8 cellular contexts compared by ENCODE assay signal in the genomic region with DNA sequence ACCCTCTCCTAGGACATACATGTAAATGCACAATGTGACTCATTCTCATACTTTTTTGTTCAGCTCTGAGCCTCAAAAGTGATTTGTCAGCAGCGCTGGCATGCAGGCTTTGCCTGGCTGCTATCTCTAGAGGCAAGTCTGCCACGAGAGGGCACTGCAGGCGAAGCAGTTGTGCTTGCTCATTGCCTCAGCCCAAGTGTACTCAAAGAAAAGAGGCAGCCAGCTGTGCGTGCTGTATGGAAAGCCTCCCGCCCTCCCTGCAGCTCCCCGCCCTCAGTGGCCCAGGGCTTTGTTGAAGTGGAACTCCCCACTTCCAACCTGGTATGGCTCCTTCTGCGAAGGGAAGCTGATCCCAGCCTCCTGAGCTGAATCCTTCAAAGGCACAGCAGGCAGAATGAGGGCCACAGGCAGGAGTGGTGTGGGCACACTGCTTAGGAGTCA. TPM values are rescaled to one million over a fixed set of nuclear protein-coding genes. Genes with fewer than 3 reads are reported as not detected.
DNase-seq lines count a peak whose midpoint lies in the region; ATAC-seq, FAIRE-seq and TF ChIP-seq lines count a peak whose summit lies in the region.

No MANE protein-coding gene starts in this region.

- no peak overlapping the region for H2AFZ ChIP-seq in keratinocyte (ENCODE audit: control insufficient read depth, low read length)

- CTCF ChIA-PET in activated B cell treated with CpG ODN at 0.5 μM for 24 hours (lab: Charles Lee): interaction anchor here (0.6 to 3.7 kb wide), 11 partner anchors 11 to 287 kb away, joined by 3 to 26 read pairs (median 4); no protein-coding TSS in a partner anchor

- H3K9ac ChIP-seq in keratinocyte (ENCODE audit: control insufficient read depth, extremely low read depth, insufficient read depth, low read length): no peak overlapping the region

- H3K4me1 Mint-ChIP-seq in activated B cell treated with CpG ODN at 0.5 μM for 24 hours: no peaks in the 10 kb centered on the region

- H3K9me3 ChIP-seq in keratinocyte (ENCODE audit: control insufficient read depth, low read depth, low read length): no peaks in the 10 kb centered on the region

- POLR2A ChIA-PET in activated B cell treated with CpG ODN at 0.5 μM for 24 hours (lab: Charles Lee): interaction anchor here (0.9 to 2.2 kb wide), 2 partner anchors 17 to 70 kb away, joined by 4 to 8 read pairs; partner anchors contain the start of genes CPSF7 and SDHAF2

- no peak overlapping the region for H3K27ac Mint-ChIP-seq in activated B cell treated with CpG ODN at 0.5 μM for 24 hours

- H3K27ac ChIP-seq in keratinocyte (ENCODE audit: control insufficient read depth, insufficient read depth, low read length): peak overlapping the region; percentile 13

- H3K4me2 ChIP-seq in keratinocyte (ENCODE audit: control insufficient read depth, extremely low read depth, insufficient read depth, low read depth, low read length): no peak overlapping the region

- TF ChIP-seq CTCF in activated B cell treated with CpG ODN at 0.5 μM for 24 hours (IDR thresholded peaks at IDR 0.05) (no peak), cardiac fibroblast (IDR thresholded peaks at IDR 0.05; ENCODE audit: low read depth, low read length) (peak; percentile 94), keratinocyte (optimal IDR thresholded peaks at IDR 0.05 in 1 of 3, IDR thresholded peaks at IDR 0.05 in 1 of 3, conservative IDR thresholded peaks at IDR 0.05 in 1 of 3; ENCODE audit: extremely low read depth in 1 of 3, insufficient read depth in 2 of 3, low read length in 3 of 3) (peak; percentile 92 to 98 (median 96))

- H3K9me1 ChIP-seq in keratinocyte (ENCODE audit: control insufficient read depth, extremely low read depth, insufficient read depth, low read length): no peaks in the 10 kb centered on the region

- no peaks in the 10 kb centered on the region for H4K20me1 ChIP-seq in keratinocyte (ENCODE audit: control insufficient read depth, extremely low read depth, insufficient read depth, low read length)

- peak; percentile 86 for FAIRE-seq in keratinocyte (lab: Jason Lieb, UNC)

- peaks cover 91% of the 10 kb centered on the region for H3K36me3 Mint-ChIP-seq in activated B cell treated with CpG ODN at 0.5 μM for 24 hours (ENCODE audit: low read depth)

- intact Hi-C loops in activated B cell treated with CpG ODN at 0.5 μM for 24 hours (cut with micrococcal nuclease): loop anchor here (1.0 kb wide), 2 partner anchors 71 to 192 kb away; no protein-coding TSS in a partner anchor

- H3K27me3 ChIP-seq in keratinocyte (ENCODE audit: control insufficient read depth, extremely low read depth, insufficient read depth, low read length): no peaks in the 10 kb centered on the region

- H3K4me3 Mint-ChIP-seq in activated B cell treated with CpG ODN at 0.5 μM for 24 hours: no peak overlapping the region

- H3K27me3 Mint-ChIP-seq in activated B cell treated with CpG ODN at 0.5 μM for 24 hours: no peaks in the 10 kb centered on the region

- H3K79me2 ChIP-seq in keratinocyte (ENCODE audit: control insufficient read depth, insufficient read depth, low read length): peaks cover 12% of the 10 kb centered on the region

- H3K9me3 Mint-ChIP-seq in activated B cell treated with CpG ODN at 0.5 μM for 24 hours: no peaks in the 10 kb centered on the region

- dilution Hi-C loops in keratinocyte (cut with MboI; ENCODE audit: extremely low pct_ligation_motif_present, low sequenced_read_pairs): no loop called here

- DNase-seq in DMS53 (lab: John Stamatoyannopoulos, UW): peak; percentile 97
- DNase-seq in NCI-H2171 treated with DMSO at 0.1 percent for 48 hours (lab: John Stamatoyannopoulos, UW): peak; percentile 93
- peak; percentile 27 for DNase-seq in activated B cell treated with CpG ODN at 0.5 μM for 24 hours
- DNase-seq in cardiac fibroblast (ENCODE audit: low read depth in 2 of 2): peak; percentile 96 to 98
- peak; percentile 75 for DNase-seq in keratinocyte (ENCODE audit: low read depth, low spot score)
- peak; percentile 79 to 81 (median 81) for DNase-seq in stimulated activated CD4-positive, alpha-beta T cell treated with anti-CD3 and anti-CD28 coated beads, Interleukin-12 subunit alpha, Interleukin-12 subunit beta, amount 100 ng/mL, for 48 hours (ENCODE audit: low read depth in 2 of 3, low spot score in 1 of 3)

- peaks cover 25 to 26% of the 10 kb centered on the region in 2 experiments for H3K36me3 ChIP-seq in keratinocyte (ENCODE audit: control insufficient read depth in 2 of 2, extremely low read depth in 1 of 2, insufficient read depth in 2 of 2, low read length in 2 of 2)

- ATAC-seq in HG02678 (IDR thresholded peaks at IDR 0.05; ENCODE audit: unreplicated experiment): peak; percentile 66
- peak; percentile 82 for ATAC-seq in activated B cell treated with CpG ODN at 0.5 μM for 24 hours (ENCODE audit: low read depth)
- no peak for ATAC-seq in HG03196 (IDR thresholded peaks at IDR 0.05; ENCODE audit: unreplicated experiment)

- H3K4me1 ChIP-seq in keratinocyte (ENCODE audit: control insufficient read depth, extremely low read depth, insufficient read depth, low read length): no peaks in the 10 kb centered on the region

- H3K4me3 ChIP-seq in cardiac fibroblast (replicated peaks in 1 of 2; ENCODE audit: low read depth in 2 of 2, low read length in 2 of 2): no peak overlapping the region
- H3K4me3 ChIP-seq in keratinocyte (ENCODE audit: control insufficient read depth in 2 of 3, extremely low read depth in 1 of 3, insufficient read depth in 2 of 3, low read depth in 1 of 3, low read length in 3 of 3): no peak overlapping the region

RNA-seq across cellular contexts. Expression of gene SDHAF2, which starts 16.3 kb away (rescaled TPM):
- 51.0 and 51.9 TPM in 2 replicates for total RNA-seq in activated B cell treated with CpG ODN at 0.5 μM for 24 hours
- 55.1 to 71.3 TPM (median 56.4 TPM) in 3 replicates for polyA plus RNA-seq in keratinocyte
- 10.8 TPM for polyA plus RNA-seq in keratinocyte (2011; ENCODE audit: low read depth)
- 64.1 and 68.9 TPM in 2 replicates for polyA plus RNA-seq in keratinocyte (2011; cell fraction: cytosol; rRNA removed)
- 58.6 and 59.9 TPM in 2 replicates for polyA plus RNA-seq in keratinocyte (2011; cell fraction: nucleus; rRNA removed)
- polyA plus RNA-seq in keratinocyte (2012; ENCODE audit: low replicate concordance): 33.8 and 36.2 TPM in 2 replicates
- polyA minus RNA-seq in keratinocyte: 34.3 to 61.4 TPM (median 39.9 TPM) in 3 replicates
- 39.5 TPM for polyA minus RNA-seq in keratinocyte (2011; cell fraction: cytosol; rRNA and poly(A)+ RNA removed)
- 12.8 and 39.9 TPM in 2 replicates for polyA minus RNA-seq in keratinocyte (2011; cell fraction: nucleus; rRNA and poly(A)+ RNA removed)

RNA-seq across cellular contexts. Expression of gene CPSF7, which starts 16.5 kb away (rescaled TPM):
- 109 and 124 TPM in 2 replicates for total RNA-seq in activated B cell treated with CpG ODN at 0.5 μM for 24 hours
- 24.6 to 60.6 TPM (median 34.5 TPM) in 3 replicates for polyA plus RNA-seq in keratinocyte
- 12.1 TPM for polyA plus RNA-seq in keratinocyte (2011; ENCODE audit: low read depth)
- polyA plus RNA-seq in keratinocyte (2011; cell fraction: cytosol; rRNA removed): 31.2 and 42.2 TPM in 2 replicates
- polyA plus RNA-seq in keratinocyte (2011; cell fraction: nucleus; rRNA removed): 73.4 and 79.4 TPM in 2 replicates
- 32.6 and 43.6 TPM in 2 replicates for polyA plus RNA-seq in keratinocyte (2012; ENCODE audit: low replicate concordance)
- polyA minus RNA-seq in keratinocyte: 36.2 to 126 TPM (median 46.5 TPM) in 3 replicates
- polyA minus RNA-seq in keratinocyte (2011; cell fraction: cytosol; rRNA and poly(A)+ RNA removed): 12.3 TPM
- polyA minus RNA-seq in keratinocyte (2011; cell fraction: nucleus; rRNA and poly(A)+ RNA removed): 21.9 and 34.4 TPM in 2 replicates

RNA-seq across cellular contexts. Expression of gene TMEM216, which starts 53.8 kb away (rescaled TPM):
- 18.4 and 18.7 TPM in 2 replicates for total RNA-seq in activated B cell treated with CpG ODN at 0.5 μM for 24 hours
- 14.4 to 22.4 TPM (median 17.2 TPM) in 3 replicates for polyA plus RNA-seq in keratinocyte
- 1.2 TPM for polyA plus RNA-seq in keratinocyte (2011; ENCODE audit: low read depth)
- 18.8 and 22.5 TPM in 2 replicates for polyA plus RNA-seq in keratinocyte (2011; cell fraction: cytosol; rRNA removed)
- 10.4 and 12.3 TPM in 2 replicates for polyA plus RNA-seq in keratinocyte (2011; cell fraction: nucleus; rRNA removed)
- 6.5 and 11.1 TPM in 2 replicates for polyA plus RNA-seq in keratinocyte (2012; ENCODE audit: low replicate concordance)
- 10.0 to 15.7 TPM (median 14.8 TPM) in 3 replicates for polyA minus RNA-seq in keratinocyte
- polyA minus RNA-seq in keratinocyte (2011; cell fraction: cytosol; rRNA and poly(A)+ RNA removed): 9.8 TPM
- polyA minus RNA-seq in keratinocyte (2011; cell fraction: nucleus; rRNA and poly(A)+ RNA removed): 1.7 and 5.0 TPM in 2 replicates

Comparison
In these comparisons a context has a peak if more than half of its experiments do, and no peak if none do; other contexts are left out.
1. DNase-seq: peak in every context shown above with its lines; median percentile 97 in DMS53; 97 in cardiac fibroblast; 93 in NCI-H2171 treated with DMSO at 0.1 percent for 48 hours; 81 in stimulated activated CD4-positive, alpha-beta T cell treated with anti-CD3 and anti-CD28 coated beads, Interleukin-12 subunit alpha, Interleukin-12 subunit beta, amount 100 ng/mL, for 48 hours; 75 in keratinocyte; 27 in activated B cell treated with CpG ODN at 0.5 μM for 24 hours.